Comparison of ENCODE assay signal across 8 cellular contexts in genomic region chr1:44217809-44218410, GRCh38. TPM values are rescaled to one million over a fixed set of nuclear protein-coding genes. Genes with fewer than 3 reads are reported as not detected.
DNase-seq lines count a peak whose midpoint lies in the region; ATAC-seq, FAIRE-seq and TF ChIP-seq lines count a peak whose summit lies in the region.

No MANE protein-coding gene starts in this region.

- peak; percentile 55 for ATAC-seq in stimulated activated naive CD8-positive, alpha-beta T cell treated with anti-CD3 and anti-CD28 coated beads, Interleukin-15, amount 100 ng/mL, for 72 hours
- no peak for ATAC-seq in GM19395 (IDR thresholded peaks at IDR 0.05; ENCODE audit: unreplicated experiment)

- no peaks in the 10 kb centered on the region for H3K9me2 ChIP-seq in neural cell (ENCODE audit: insufficient read depth, low read length)

- H3K9ac ChIP-seq in KMS-11 = no peak overlapping the region
- no peak overlapping the region for H3K9ac ChIP-seq in neural cell (ENCODE audit: low read length)

- H4K20me1 ChIP-seq in KMS-11 (ENCODE audit: insufficient read depth) (no peaks in the 10 kb centered on the region), neural cell (ENCODE audit: insufficient read depth) (no peaks in the 10 kb centered on the region)

- H3K27me3 Mint-ChIP-seq in stimulated activated naive CD8-positive, alpha-beta T cell treated with anti-CD3 and anti-CD28 coated beads, Interleukin-15, amount 100 ng/mL, for 72 hours = no peaks in the 10 kb centered on the region

- TF ChIP-seq EP300 in neural cell (conservative IDR thresholded peaks at IDR 0.05; ENCODE audit: poor library complexity, severe bottlenecking) = no peak

- H3K27ac ChIP-seq in KMS-11 (no peak overlapping the region), neural cell (ENCODE audit: low read length) (no peak overlapping the region)

- H3K79me2 ChIP-seq in KMS-11 (ENCODE audit: insufficient read depth, low read depth) (no peaks in the 10 kb centered on the region), neural cell (replicated peaks; ENCODE audit: insufficient read depth, low read length) (peaks cover 7% of the 10 kb centered on the region)

- no peak overlapping the region for H3K27ac Mint-ChIP-seq in stimulated activated naive CD8-positive, alpha-beta T cell treated with anti-CD3 and anti-CD28 coated beads, Interleukin-15, amount 100 ng/mL, for 72 hours

- DNase-seq in DMS79 treated with DMSO at 0.1 percent for 48 hours (lab: John Stamatoyannopoulos, UW) (peak; percentile 35), RCC 7860 (ENCODE audit: low spot score) (peak; percentile 41), activated T-helper 1 cell treated with Interleukin-2 at 50 U/mL for 16 hours (ENCODE audit: low read depth) (peak; percentile 35), fibroblast of mammary gland (ENCODE audit: low read depth) (peak; percentile 74)
- peak; percentile 70 to 71 for DNase-seq in stimulated activated naive CD8-positive, alpha-beta T cell treated with anti-CD3 and anti-CD28 coated beads, Interleukin-15, amount 100 ng/mL, for 72 hours

- FAIRE-seq in RCC 7860 (lab: Jason Lieb, UNC) = no peak

- H3K9me3 Mint-ChIP-seq in stimulated activated naive CD8-positive, alpha-beta T cell treated with anti-CD3 and anti-CD28 coated beads, Interleukin-15, amount 100 ng/mL, for 72 hours = no peaks in the 10 kb centered on the region

- TF ChIP-seq RAD21 in neural cell (conservative IDR thresholded peaks at IDR 0.05) = peak; percentile 96

- H3K4me3 ChIP-seq in KMS-11 (IDR thresholded peaks at IDR 0.05; ENCODE audit: insufficient read depth, low read depth, low read length) = no peak overlapping the region
- no peak overlapping the region for H3K4me3 ChIP-seq in fibroblast of mammary gland (ENCODE audit: control insufficient read depth, low read depth, low read length)
- no peak overlapping the region for H3K4me3 ChIP-seq in neural cell (ENCODE audit: low read length)

- H2AFZ ChIP-seq in KMS-11 (ENCODE audit: low read depth) (no peak overlapping the region), neural cell (ENCODE audit: low read depth, low read length) (no peak overlapping the region)

- H3F3A ChIP-seq in neural cell (ENCODE audit: insufficient read depth, low read length, poor library complexity, severe bottlenecking) = no peaks in the 10 kb centered on the region

- TF ChIP-seq CTCF in KMS-11 (conservative IDR thresholded peaks at IDR 0.05; ENCODE audit: low read depth, low read length) (peak; percentile 89), fibroblast of mammary gland (conservative IDR thresholded peaks at IDR 0.05; ENCODE audit: control insufficient read depth, insufficient read depth, low read depth, low read length) (peak; percentile 97), neural cell (IDR thresholded peaks at IDR 0.05; ENCODE audit: poor library complexity, severe bottlenecking) (peak; percentile 96)

- H3K36me3 ChIP-seq in KMS-11 (ENCODE audit: insufficient read depth) (no peaks in the 10 kb centered on the region), neural cell (ENCODE audit: insufficient read depth, low read length) (no peaks in the 10 kb centered on the region)

- H3K4me2 ChIP-seq in KMS-11 = no peak overlapping the region; the same call in 1 of the 2 replicates
- no peak overlapping the region for H3K4me2 ChIP-seq in neural cell (ENCODE audit: low read length)

- H3K4me1 Mint-ChIP-seq in stimulated activated naive CD8-positive, alpha-beta T cell treated with anti-CD3 and anti-CD28 coated beads, Interleukin-15, amount 100 ng/mL, for 72 hours = peaks cover 32% of the 10 kb centered on the region

- H3K4me1 ChIP-seq in KMS-11 (ENCODE audit: low read depth, poor library complexity, severe bottlenecking) = peaks cover 46% of the 10 kb centered on the region

- H3K4me3 Mint-ChIP-seq in stimulated activated naive CD8-positive, alpha-beta T cell treated with anti-CD3 and anti-CD28 coated beads, Interleukin-15, amount 100 ng/mL, for 72 hours = no peak overlapping the region

- H3K27me3 ChIP-seq in KMS-11 (ENCODE audit: insufficient read depth, low read depth) (no peaks in the 10 kb centered on the region), neural cell (ENCODE audit: insufficient read depth, low read depth, low read length) (no peaks in the 10 kb centered on the region)

- no peaks in the 10 kb centered on the region for H3K9me3 ChIP-seq in neural cell (ENCODE audit: low read length)

TF ChIP-seq in neural cell, 6 proteins besides CTCF, POLR2A, EP300 and RAD21:
- TF ChIP-seq REST (IDR thresholded peaks at IDR 0.05; ENCODE audit: borderline replicate concordance) (no peak), MXI1 (conservative IDR thresholded peaks at IDR 0.05; ENCODE audit: poor library complexity, severe bottlenecking) (peak; percentile 17), SMC3 (conservative IDR thresholded peaks at IDR 0.05; ENCODE audit: poor library complexity) (peak; percentile 98)

RNA-seq across cellular contexts. Expression of gene DMAP1, which starts 4.6 kb away (rescaled TPM):
- 46.4 and 55.6 TPM in 2 replicates for polyA plus RNA-seq in neural cell
- 41.2 and 41.9 TPM in 2 replicates for polyA minus RNA-seq in neural cell
